Comparison of ENCODE assay signal across 14 cellular contexts in genomic region chr1:72435025-72435424, GRCh38.
DNase-seq lines count a peak whose midpoint lies in the region; ATAC-seq and TF ChIP-seq lines count a peak whose summit lies in the region.
"Had no signal": no experiment of that assay in that cellular context is flagged by ENCODE, and none has a peak within 500 bp of the region (broad histone marks: within the 10 kb centered on the region; RNA-seq: fewer than 3 reads in every experiment).

No MANE protein-coding gene starts in this region.

- H3K9me3 ChIP-seq in T-helper 17 cell (ENCODE audit: control insufficient read depth, low read length, poor library complexity, severe bottlenecking), result no peaks in the 10 kb centered on the region
- H3K9me3 ChIP-seq: tibial artery had no signal

- peaks cover 5% of the 10 kb centered on the region for H3K4me1 Mint-ChIP-seq in activated naive CD8-positive, alpha-beta T cell treated with anti-CD3 and anti-CD28 coated beads, Interleukin-2, amount 50 U/mL, for 24 hours
- no peaks in the 10 kb centered on the region for H3K4me1 Mint-ChIP-seq in T-helper 17 cell

- H3K36me3 ChIP-seq in H7 (replicated peaks; ENCODE audit: control insufficient read depth, insufficient read depth, low read length), result no peaks in the 10 kb centered on the region
- H3K36me3 ChIP-seq: tibial artery had no signal

- H3K9me3 Mint-ChIP-seq in activated naive CD8-positive, alpha-beta T cell treated with anti-CD3 and anti-CD28 coated beads, Interleukin-2, amount 50 U/mL, for 24 hours, result peaks cover 11% of the 10 kb centered on the region

- no peaks in the 10 kb centered on the region for H3K27me3 ChIP-seq in H7 (ENCODE audit: control insufficient read depth, insufficient read depth, low read length)
- H3K27me3 ChIP-seq: tibial artery had no signal

- TF ChIP-seq CTCF in fibroblast of the aortic adventitia (IDR thresholded peaks at IDR 0.05; ENCODE audit: insufficient read depth, low read length), result no peak

- H3K36me3 Mint-ChIP-seq in activated naive CD8-positive, alpha-beta T cell treated with anti-CD3 and anti-CD28 coated beads, Interleukin-2, amount 50 U/mL, for 24 hours (ENCODE audit: low read depth), result no peaks in the 10 kb centered on the region
- H3K36me3 Mint-ChIP-seq in T-helper 17 cell (ENCODE audit: low read depth), result no peaks in the 10 kb centered on the region

- H3K4me3 Mint-ChIP-seq in activated naive CD8-positive, alpha-beta T cell treated with anti-CD3 and anti-CD28 coated beads, Interleukin-2, amount 50 U/mL, for 24 hours, result no peak overlapping the region
- no peak overlapping the region for H3K4me3 Mint-ChIP-seq in T-helper 17 cell

- no peak overlapping the region for H3K27ac Mint-ChIP-seq in activated naive CD8-positive, alpha-beta T cell treated with anti-CD3 and anti-CD28 coated beads, Interleukin-2, amount 50 U/mL, for 24 hours
- no peak overlapping the region for H3K27ac Mint-ChIP-seq in T-helper 17 cell

- H3K4me3 ChIP-seq in fibroblast of the aortic adventitia (ENCODE audit: low read depth, low read length) (no peak overlapping the region), H7 (ENCODE audit: insufficient read depth, low read depth, low read length) (no peak overlapping the region)
- H3K4me3 ChIP-seq: tibial artery had no signal

- H3K27me3 Mint-ChIP-seq in activated naive CD8-positive, alpha-beta T cell treated with anti-CD3 and anti-CD28 coated beads, Interleukin-2, amount 50 U/mL, for 24 hours, result no peaks in the 10 kb centered on the region
- H3K27me3 Mint-ChIP-seq in T-helper 17 cell, result no peaks in the 10 kb centered on the region

- peak; percentile 48 for ATAC-seq in GM18498 (IDR thresholded peaks at IDR 0.05; ENCODE audit: unreplicated experiment)
- peak; percentile 67 for ATAC-seq in HG02588 (IDR thresholded peaks at IDR 0.05; ENCODE audit: unreplicated experiment)
- no peak for ATAC-seq in activated naive CD8-positive, alpha-beta T cell treated with anti-CD3 and anti-CD28 coated beads, Interleukin-2, amount 50 U/mL, for 24 hours
- ATAC-seq in T-helper 17 cell, result no peak

- DNase-seq in LHCN-M2 (ENCODE audit: low read depth), result peak; percentile 85
- DNase-seq in fibroblast of the aortic adventitia (ENCODE audit: low read depth), result peak; percentile 18
- no peak for DNase-seq in H7
- DNase-seq in activated naive CD8-positive, alpha-beta T cell treated with anti-CD3 and anti-CD28 coated beads, Interleukin-2, amount 50 U/mL, for 24 hours, result no peak
- no peak for DNase-seq in epidermal melanocyte (ENCODE audit: insufficient read length, low spot score)
- no peak for DNase-seq in T-helper 17 cell
- DNase-seq: activated CD4-positive, CD25-positive, alpha-beta regulatory T cell treated with anti-CD3 and anti-CD28 coated beads, Interleukin-2, amount 50 U/mL, for 72 hours; activated naive CD4-positive, alpha-beta T cell treated with Interleukin-2 at 50 U/mL for 16 hours; effector memory CD4-positive, alpha-beta T cell; NCI-H146; occipital lobe; tibial artery had no signal

Comparison
In these comparisons a context has a peak if more than half of its experiments do, and no peak if none do; other contexts are left out.
1. ATAC-seq: peak in GM18498 (single experiment) and HG02588 (single experiment); none in activated naive CD8-positive, alpha-beta T cell treated with anti-CD3 and anti-CD28 coated beads, Interleukin-2, amount 50 U/mL, for 24 hours (single experiment) and T-helper 17 cell (single experiment).
2. DNase-seq: peak in LHCN-M2 (single experiment) and fibroblast of the aortic adventitia (single experiment); none in H7 (single experiment), activated naive CD8-positive, alpha-beta T cell treated with anti-CD3 and anti-CD28 coated beads, Interleukin-2, amount 50 U/mL, for 24 hours (single experiment), epidermal melanocyte (single experiment) and T-helper 17 cell (0 of 3).